ENCODE assay signal across 9 cellular contexts in genomic region chr2:29317077-29317517, GRCh38.
DNase-seq lines count a peak whose midpoint lies in the region; ATAC-seq, FAIRE-seq and TF ChIP-seq lines count a peak whose summit lies in the region.
"Had no signal": no experiment of that assay in that cellular context is flagged by ENCODE, and none has a peak within 500 bp of the region (broad histone marks: within the 10 kb centered on the region; RNA-seq: fewer than 3 reads in every experiment).

No MANE protein-coding gene starts in this region.

- no peak for TF ChIP-seq EP300 in transverse colon (IDR thresholded peaks at IDR 0.05; ENCODE audit: low read depth)

- no peak overlapping the region for H3K4me3 ChIP-seq in bronchial epithelial cell (ENCODE audit: low read depth, low read length)
- H3K4me3 ChIP-seq in transverse colon = no peak overlapping the region

- peak; percentile 66 for ATAC-seq in Right ventricle myocardium superior (ENCODE audit: poor library complexity)
- peak; percentile 73 for ATAC-seq in HG03378 (IDR thresholded peaks at IDR 0.05; ENCODE audit: unreplicated experiment)

- TF ChIP-seq CTCF in bronchial epithelial cell (IDR thresholded peaks at IDR 0.05; ENCODE audit: insufficient read depth, low read length, severe bottlenecking) (no peak), transverse colon (IDR thresholded peaks at IDR 0.05) (peak in 2 of 5 experiments; percentile 11 to 25)

- H3K4me1 ChIP-seq in transverse colon = no peaks in the 10 kb centered on the region

- no peak for TF ChIP-seq POLR2A in transverse colon (IDR thresholded peaks at IDR 0.05)

- DNase-seq in Right ventricle myocardium superior = no peak
- DNase-seq in cardiac septum (ENCODE audit: low spot score) = no peak
- DNase-seq in bronchial epithelial cell (ENCODE audit: low read depth) = peak; percentile 21
- peak; percentile 10 for DNase-seq in transverse colon
- DNase-seq in 8988T = no peak
- no peak for DNase-seq in germinal center (ENCODE audit: low spot score)
- no peak for DNase-seq in activated CD4-positive, alpha-beta T cell treated with anti-CD3 and anti-CD28 coated beads, Interleukin-2, amount 50 U/mL, for 4 hours
- DNase-seq: kidney had no signal

- H3K36me3 ChIP-seq in bronchial epithelial cell (ENCODE audit: control insufficient read depth, insufficient read depth, low read length) (no peaks in the 10 kb centered on the region), transverse colon (no peaks in the 10 kb centered on the region)

- H3K27me3 ChIP-seq in bronchial epithelial cell (ENCODE audit: control insufficient read depth, insufficient read depth, low read length) (peaks cover 7% of the 10 kb centered on the region), transverse colon (no peaks in the 10 kb centered on the region)

- in situ Hi-C loops in transverse colon (cut with MboI; ENCODE audit: low pct_ligation_motif_present in 1 of 4, low pct_unique_long_range_greater_than_20kb in 1 of 4, low sequenced_read_pairs in 3 of 4) = loop anchor here in 1 of 4 donors (25.0 kb wide), 1 partner anchor 520 kb away; no protein-coding TSS in a partner anchor

- no peak overlapping the region for H3K27ac ChIP-seq in transverse colon

- FAIRE-seq in bronchial epithelial cell (lab: Jason Lieb, UNC) = no peak
- FAIRE-seq: kidney had no signal

- 43 to 50% methylated on average over 3 of the region's 3 CpGs for WGBS in transverse colon (ENCODE audit: low coverage in 1 of 2), 2 donors

- intact Hi-C loops in Right ventricle myocardium superior (cut with DNase I) (no loop called here), cardiac septum (cut with DNase I) (no loop called here), transverse colon (cut with DNase I; ENCODE audit: low total_unique reads) (loop anchor here (5.0 kb wide), 1 partner anchor 1390 kb away; no protein-coding TSS in a partner anchor)

- H3K9me3 ChIP-seq in transverse colon = no peaks in the 10 kb centered on the region

Comparison
In these comparisons a context has a peak if more than half of its experiments do, and no peak if none do; other contexts are left out.
1. DNase-seq: peak in bronchial epithelial cell (single experiment) and transverse colon (single experiment); none in Right ventricle myocardium superior (single experiment), cardiac septum (single experiment), 8988T (single experiment), germinal center (single experiment) and activated CD4-positive, alpha-beta T cell treated with anti-CD3 and anti-CD28 coated beads, Interleukin-2, amount 50 U/mL, for 4 hours (0 of 2).